10 cellular contexts compared by ENCODE assay signal in the genomic region with DNA sequence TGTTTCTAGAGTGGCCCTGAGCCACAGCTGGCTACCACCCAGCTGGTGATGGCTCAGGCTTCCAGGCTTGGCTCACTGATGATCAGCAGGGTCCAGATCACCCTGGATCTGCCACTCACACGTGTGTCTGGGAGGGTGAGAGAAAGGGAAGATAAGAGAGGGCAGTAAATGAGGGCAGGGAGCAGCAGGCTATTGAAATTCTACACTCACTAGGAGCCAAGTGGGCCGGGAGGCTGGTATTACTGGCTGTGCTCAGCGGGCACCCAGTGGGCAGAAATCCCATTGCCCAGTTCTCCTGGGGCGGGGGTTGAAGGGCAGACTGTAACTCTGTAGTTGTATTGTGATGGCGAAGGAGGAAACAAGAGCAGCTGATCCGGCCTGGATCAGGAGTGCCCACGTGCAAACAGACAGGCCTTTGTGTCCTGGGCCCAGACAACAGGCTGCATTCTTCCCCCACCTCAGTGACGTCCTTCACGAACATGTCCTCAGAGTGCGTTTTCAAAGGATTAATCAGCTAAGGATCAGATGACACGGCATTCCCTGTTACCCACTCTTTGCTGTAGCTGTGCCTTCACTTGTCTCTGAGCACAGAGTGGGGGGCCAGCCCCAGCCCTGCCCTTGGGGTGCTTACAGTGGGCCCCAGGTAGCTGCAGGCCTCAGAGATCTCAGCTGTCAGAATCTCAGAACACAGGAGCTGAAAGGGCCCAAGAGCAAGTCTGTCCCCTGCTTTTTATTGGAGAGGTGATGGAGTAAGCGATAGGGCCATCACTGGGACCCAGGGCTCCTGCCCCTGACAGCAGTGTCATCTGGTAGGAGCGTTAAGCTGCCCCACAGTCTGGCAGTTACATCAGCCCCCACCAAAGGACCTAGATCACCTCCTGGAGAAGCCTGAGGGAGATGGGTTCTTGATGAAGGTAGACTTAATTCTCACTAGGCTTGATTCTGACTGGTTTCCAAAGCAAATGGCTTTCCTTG.
DNase-seq lines count a peak whose midpoint lies in the region; ATAC-seq and TF ChIP-seq lines count a peak whose summit lies in the region.
"Had no signal": no experiment of that assay in that cellular context is flagged by ENCODE, and none has a peak within 500 bp of the region (broad histone marks: within the 10 kb centered on the region; RNA-seq: fewer than 3 reads in every experiment).

No MANE protein-coding gene starts in this region.

- no peak overlapping the region for H3K4me3 ChIP-seq in Peyer's patch
- H3K4me3 ChIP-seq: SJSA1 had no signal

- no peak overlapping the region for H3K27ac Mint-ChIP-seq in activated CD4-positive, alpha-beta T cell treated with anti-CD3 and anti-CD28 coated beads, Interleukin-2, amount 10 ng/mL, durations not matched to agents 7 days and 5 days

- H3K27me3 ChIP-seq in Peyer's patch: no peaks in the 10 kb centered on the region
- H3K27me3 ChIP-seq: SJSA1 had no signal

- CTCF ChIA-PET in activated CD4-positive, alpha-beta T cell treated with anti-CD3 and anti-CD28 coated beads, Interleukin-2, amount 10 ng/mL, durations not matched to agents 7 days and 5 days (lab: Charles Lee): interaction anchor here (0.8 to 1.1 kb wide), 3 partner anchors 12 to 52 kb away, joined by 3 read pairs; no protein-coding TSS in a partner anchor

- H3K4me1 Mint-ChIP-seq in activated CD4-positive, alpha-beta T cell treated with anti-CD3 and anti-CD28 coated beads, Interleukin-2, amount 10 ng/mL, durations not matched to agents 7 days and 5 days: no peaks in the 10 kb centered on the region

- no peaks in the 10 kb centered on the region for H3K9me3 Mint-ChIP-seq in activated CD4-positive, alpha-beta T cell treated with anti-CD3 and anti-CD28 coated beads, Interleukin-2, amount 10 ng/mL, durations not matched to agents 7 days and 5 days

- ATAC-seq in omental fat pad (ENCODE audit: low FRiP score) (peak; percentile 32), GM19035 (IDR thresholded peaks at IDR 0.05; ENCODE audit: unreplicated experiment) (no peak)

- peak in 1 of 2 donors; percentile 52 for TF ChIP-seq POLR2A in Peyer's patch (IDR thresholded peaks at IDR 0.05)

- H3K4me1 ChIP-seq in Peyer's patch: peaks cover 0 to 18% (median 0%) of the 10 kb centered on the region in 4 donors
- H3K4me1 ChIP-seq: SJSA1 had no signal

- H3K4me3 Mint-ChIP-seq in activated CD4-positive, alpha-beta T cell treated with anti-CD3 and anti-CD28 coated beads, Interleukin-2, amount 10 ng/mL, durations not matched to agents 7 days and 5 days: no peak overlapping the region

- peak; percentile 64 for DNase-seq in DMS153 (lab: John Stamatoyannopoulos, UW)
- DNase-seq in Peyer's patch: peak in 2 of 3 donors; percentile 82 to 84
- DNase-seq in head of caudate nucleus: peak; percentile 79 to 97 (median 92)
- no peak for DNase-seq in omental fat pad (ENCODE audit: low spot score)
- no peak for DNase-seq in NCI-H1105 treated with DMSO at 0.1 percent for 48 hours (lab: John Stamatoyannopoulos, UW)
- no peak for DNase-seq in activated CD4-positive, alpha-beta T cell treated with anti-CD3 and anti-CD28 coated beads, Interleukin-2, amount 10 ng/mL, durations not matched to agents 7 days and 5 days
- no peak for DNase-seq in NAMALWA (ENCODE audit: low spot score)
- DNase-seq: activated naive CD4-positive, alpha-beta T cell had no signal

- no peaks in the 10 kb centered on the region for H3K36me3 ChIP-seq in Peyer's patch
- H3K36me3 ChIP-seq: SJSA1 had no signal

- peaks cover 17% of the 10 kb centered on the region for H3K27me3 Mint-ChIP-seq in activated CD4-positive, alpha-beta T cell treated with anti-CD3 and anti-CD28 coated beads, Interleukin-2, amount 10 ng/mL, durations not matched to agents 7 days and 5 days

- POLR2A ChIA-PET in activated CD4-positive, alpha-beta T cell treated with anti-CD3 and anti-CD28 coated beads, Interleukin-2, amount 10 ng/mL, durations not matched to agents 7 days and 5 days (lab: Charles Lee): no interaction called here

- H3K9me3 ChIP-seq in Peyer's patch: no peaks in the 10 kb centered on the region
- H3K9me3 ChIP-seq: SJSA1 had no signal

- TF ChIP-seq CTCF in Peyer's patch (IDR thresholded peaks at IDR 0.05) (peak in 2 of 6 experiments; percentile 25 to 32), omental fat pad (IDR thresholded peaks at IDR 0.05) (no peak)

- intact Hi-C loops in head of caudate nucleus (cut with DNase I): loop anchor here (5.0 kb wide), 1 partner anchor 54 kb away; no protein-coding TSS in a partner anchor

- peak overlapping the region in 2 of 4 donors; percentile 85 to 91 for H3K27ac ChIP-seq in Peyer's patch
- H3K27ac ChIP-seq: SJSA1 had no signal

- no peaks in the 10 kb centered on the region for H3K36me3 Mint-ChIP-seq in activated CD4-positive, alpha-beta T cell treated with anti-CD3 and anti-CD28 coated beads, Interleukin-2, amount 10 ng/mL, durations not matched to agents 7 days and 5 days (ENCODE audit: low read depth)

Comparison
In these comparisons a context has a peak if more than half of its experiments do, and no peak if none do; other contexts are left out.
1. DNase-seq: peak in DMS153 (single experiment), Peyer's patch (2 of 3) and head of caudate nucleus (42 of 42); none in omental fat pad (single experiment), NCI-H1105 treated with DMSO at 0.1 percent for 48 hours (single experiment), activated CD4-positive, alpha-beta T cell treated with anti-CD3 and anti-CD28 coated beads, Interleukin-2, amount 10 ng/mL, durations not matched to agents 7 days and 5 days (single experiment) and NAMALWA (single experiment).